19 cellular contexts compared by ENCODE assay signal in genomic region chr1:150778409-150778808, GRCh38. TPM values are rescaled to one million over a fixed set of nuclear protein-coding genes. Genes with fewer than 3 reads are reported as not detected.
DNase-seq lines count a peak whose midpoint lies in the region; ATAC-seq, FAIRE-seq and TF ChIP-seq lines count a peak whose summit lies in the region.
"Had no signal": no experiment of that assay in that cellular context is flagged by ENCODE, and none has a peak within 500 bp of the region (broad histone marks: within the 10 kb centered on the region; RNA-seq: fewer than 3 reads in every experiment).

No MANE protein-coding gene starts in this region.

- no peaks in the 10 kb centered on the region for H3K9me3 ChIP-seq in IMR-90 (ENCODE audit: control insufficient read depth, insufficient read depth, low read length)
- 0 out of 2 replicates have a peak, but pooled peaks cover 5% of the 10 kb centered on the region for H3K9me3 ChIP-seq in OCI-LY3 (ENCODE audit: insufficient read depth, low read length)
- no peaks in the 10 kb centered on the region for H3K9me3 ChIP-seq in keratinocyte (ENCODE audit: control insufficient read depth, low read depth, low read length)
- H3K9me3 ChIP-seq in tibial nerve = no peaks in the 10 kb centered on the region
- H3K9me3 ChIP-seq in CD4-positive, alpha-beta memory T cell (ENCODE audit: control insufficient read depth in 1 of 2, low read length in 2 of 2) = no peaks in the 10 kb centered on the region

- H2AFZ ChIP-seq in IMR-90 (replicated peaks; ENCODE audit: low read length, poor library complexity) = no peak overlapping the region
- no peak overlapping the region for H2AFZ ChIP-seq in OCI-LY3 (ENCODE audit: low read depth, low read length)
- no peak overlapping the region for H2AFZ ChIP-seq in keratinocyte (ENCODE audit: control insufficient read depth, low read length)

- H2AK5ac ChIP-seq in IMR-90 (ENCODE audit: low read depth, low read length) = no peak overlapping the region

- H3K4me2 ChIP-seq in IMR-90 (ENCODE audit: low read depth, low read length) = no peak overlapping the region
- peak overlapping the region; percentile 13; the same call in 1 of the 2 replicates for H3K4me2 ChIP-seq in OCI-LY3 (ENCODE audit: low read length)
- peak overlapping the region; percentile 27 for H3K4me2 ChIP-seq in keratinocyte (ENCODE audit: control insufficient read depth, extremely low read depth, insufficient read depth, low read depth, low read length)

- no peaks in the 10 kb centered on the region for H3K36me3 ChIP-seq in IMR-90 (ENCODE audit: control insufficient read depth, insufficient read depth, low read length)
- H3K36me3 ChIP-seq in OCI-LY3 (replicated peaks; ENCODE audit: low read depth, low read length) = peaks cover 4% of the 10 kb centered on the region
- no peaks in the 10 kb centered on the region for H3K36me3 ChIP-seq in keratinocyte (ENCODE audit: control insufficient read depth in 2 of 2, extremely low read depth in 1 of 2, insufficient read depth in 2 of 2, low read length in 2 of 2)
- no peaks in the 10 kb centered on the region for H3K36me3 ChIP-seq in tibial nerve
- no peaks in the 10 kb centered on the region for H3K36me3 ChIP-seq in CD4-positive, alpha-beta memory T cell (ENCODE audit: insufficient read depth, low read length)

- H3K36me3 Mint-ChIP-seq in Calu3 (ENCODE audit: insufficient read depth, unreplicated experiment) = no peaks in the 10 kb centered on the region
- no peaks in the 10 kb centered on the region for H3K36me3 Mint-ChIP-seq in CD4-positive, alpha-beta memory T cell
- H3K36me3 Mint-ChIP-seq: T-cell had no signal

- no peaks in the 10 kb centered on the region for H3K79me2 ChIP-seq in OCI-LY3 (ENCODE audit: low read length)
- H3K79me2 ChIP-seq in keratinocyte (ENCODE audit: control insufficient read depth, insufficient read depth, low read length) = no peaks in the 10 kb centered on the region

- H3K18ac ChIP-seq in IMR-90 (ENCODE audit: low read depth, low read length) = no peak overlapping the region

- H4K8ac ChIP-seq in IMR-90 (ENCODE audit: low read depth in 2 of 2, low read length in 2 of 2) = no peak overlapping the region

- no peak for TF ChIP-seq RAD21 in IMR-90 (IDR thresholded peaks at IDR 0.05; ENCODE audit: low read length)

- POLR2A ChIA-PET in IMR-90 (lab: Charles Lee; ENCODE audit: unreplicated experiment) = no interaction called here
- POLR2A ChIA-PET in CD4-positive, alpha-beta memory T cell (lab: Charles Lee; ENCODE audit: partially characterized antibody) = no interaction called here

- H3K9me1 ChIP-seq in IMR-90 (ENCODE audit: insufficient read depth, low read length) (no peaks in the 10 kb centered on the region), keratinocyte (ENCODE audit: control insufficient read depth, extremely low read depth, insufficient read depth, low read length) (no peaks in the 10 kb centered on the region)

- WGBS in IMR-90 (ENCODE audit: extremely low coverage in 2 of 2, insufficient read length in 1 of 2), 2 experiments = no CpG with 5 or more reads among the region's 1 CpG
- WGBS in lower leg skin, 2 donors = 63% methylated on average over 1 of the region's 1 CpG
- WGBS in tibial nerve, 2 donors = 87 to 95% methylated on average over 1 of the region's 1 CpG

- no peak for TF ChIP-seq EP300 in tibial nerve (IDR thresholded peaks at IDR 0.05)

- no TSS peak for BruUV-seq in IMR-90 (replicated peaks; lab: Mats Ljungman, UMichigan)
- no TSS peak for BruUV-seq in Calu3 (replicated peaks; lab: Mats Ljungman, UMichigan)

- H3K27ac ChIP-seq in IMR-90 (ENCODE audit: insufficient read depth, low read length) = no peak overlapping the region
- no peak overlapping the region for H3K27ac ChIP-seq in OCI-LY3 (ENCODE audit: low read length)
- no peak overlapping the region for H3K27ac ChIP-seq in keratinocyte (ENCODE audit: control insufficient read depth, insufficient read depth, low read length)
- no peak overlapping the region for H3K27ac ChIP-seq in tibial nerve
- H3K27ac ChIP-seq in CD4-positive, alpha-beta memory T cell (ENCODE audit: low read depth, low read length) = no peak overlapping the region
- H3K27ac ChIP-seq: SK-N-MC had no signal

- H3K56ac ChIP-seq in IMR-90 (ENCODE audit: extremely low read depth, insufficient read depth, low read length) = no peak overlapping the region

- H3K9me3 Mint-ChIP-seq in Calu3 (ENCODE audit: low read depth, unreplicated experiment) = no peaks in the 10 kb centered on the region
- no peaks in the 10 kb centered on the region for H3K9me3 Mint-ChIP-seq in CD4-positive, alpha-beta memory T cell
- H3K9me3 Mint-ChIP-seq: T-cell had no signal

- H4K20me1 ChIP-seq in IMR-90 (ENCODE audit: insufficient read depth, low read length) (no peaks in the 10 kb centered on the region), OCI-LY3 (ENCODE audit: insufficient read depth, low read length) (no peaks in the 10 kb centered on the region), keratinocyte (ENCODE audit: control insufficient read depth, extremely low read depth, insufficient read depth, low read length) (no peaks in the 10 kb centered on the region)

- no peak overlapping the region for H2BK120ac ChIP-seq in IMR-90 (ENCODE audit: low read depth, low read length)

- no peak overlapping the region for H2BK15ac ChIP-seq in IMR-90 (ENCODE audit: low read depth, low read length)

- H3K14ac ChIP-seq in IMR-90 (replicated peaks; ENCODE audit: low read depth, low read length) = no peak overlapping the region

- CTCF ChIA-PET in IMR-90 (lab: Yijun Ruan, JAX) = no interaction called here
- CTCF ChIA-PET in Calu3 (lab: Charles Lee) = interaction anchor here (0.7 kb wide), 1 partner anchor 8 kb away, joined by 3 read pairs; no protein-coding TSS in a partner anchor
- CTCF ChIA-PET in CD4-positive, alpha-beta memory T cell (lab: Charles Lee; ENCODE audit: partially characterized antibody) = no interaction called here

- no peak overlapping the region for H4K91ac ChIP-seq in IMR-90 (ENCODE audit: insufficient read depth, low read depth, low read length)

- H3K23ac ChIP-seq in IMR-90 (ENCODE audit: low read depth, low read length) = no peak overlapping the region

- no peaks in the 10 kb centered on the region for H3K4me1 Mint-ChIP-seq in Calu3 (ENCODE audit: low read depth, unreplicated experiment)
- peaks cover 1 to 11% (median 8%) of the 10 kb centered on the region in 4 donors for H3K4me1 Mint-ChIP-seq in CD4-positive, alpha-beta memory T cell

- H3K27me3 ChIP-seq in IMR-90 (ENCODE audit: control insufficient read depth, insufficient read depth, low read length) (no peaks in the 10 kb centered on the region), OCI-LY3 (ENCODE audit: low read depth, low read length) (no peaks in the 10 kb centered on the region), keratinocyte (ENCODE audit: control insufficient read depth, extremely low read depth, insufficient read depth, low read length) (no peaks in the 10 kb centered on the region), tibial nerve (no peaks in the 10 kb centered on the region)
- no peaks in the 10 kb centered on the region for H3K27me3 ChIP-seq in CD4-positive, alpha-beta memory T cell (ENCODE audit: insufficient read depth, low read length)

- no peak overlapping the region for H2BK5ac ChIP-seq in IMR-90 (ENCODE audit: low read depth, low read length, poor library complexity, severe bottlenecking)

- no peak for FAIRE-seq in keratinocyte (lab: Jason Lieb, UNC)
- FAIRE-seq: G401.6, RCC 7860 had no signal

- ATAC-seq in IMR-90 (ENCODE audit: low read depth) = no peak
- ATAC-seq: T-cell had no signal

- H3K4me3 ChIP-seq in IMR-90 (ENCODE audit: insufficient read depth, low read depth, low read length) (no peak overlapping the region), OCI-LY3 (ENCODE audit: low read length) (no peak overlapping the region), keratinocyte (ENCODE audit: control insufficient read depth in 2 of 3, extremely low read depth in 1 of 3, insufficient read depth in 2 of 3, low read depth in 1 of 3, low read length in 3 of 3) (no peak overlapping the region), lower leg skin (ENCODE audit: low read depth, poor library complexity, severe bottlenecking) (no peak overlapping the region), tibial nerve (no peak overlapping the region)
- H3K4me3 ChIP-seq in CD4-positive, alpha-beta memory T cell (ENCODE audit: low read length in 2 of 2) = no peak overlapping the region
- H3K4me3 ChIP-seq: SK-N-MC had no signal

- in situ Hi-C loops in IMR-90 (cut with MboI; ENCODE audit: low sequenced_read_pairs) = no loop called here

- H3K79me1 ChIP-seq in IMR-90 (ENCODE audit: low read depth in 1 of 2, low read length in 2 of 2) = no peaks in the 10 kb centered on the region

- no peaks in the 10 kb centered on the region for H3K27me3 Mint-ChIP-seq in Calu3 (ENCODE audit: unreplicated experiment)
- no peaks in the 10 kb centered on the region for H3K27me3 Mint-ChIP-seq in CD4-positive, alpha-beta memory T cell
- H3K27me3 Mint-ChIP-seq: T-cell had no signal

- intact Hi-C loops in IMR-90 (cut with micrococcal nuclease) = no loop called here
- intact Hi-C loops in Calu3 (cut with micrococcal nuclease; ENCODE audit: unreplicated experiment) = no loop called here
- intact Hi-C loops in lower leg skin (cut with DNase I; ENCODE audit: low total_unique reads) = no loop called here
- intact Hi-C loops in CD4-positive, alpha-beta memory T cell (cut with micrococcal nuclease) = no loop called here

- TF ChIP-seq POLR2A in IMR-90 (IDR thresholded peaks at IDR 0.05; ENCODE audit: low read depth, low read length) (no peak), lower leg skin (IDR thresholded peaks at IDR 0.05) (no peak), tibial nerve (IDR thresholded peaks at IDR 0.05) (no peak)

- dilution Hi-C loops in IMR-90 (cut with HindIII; ENCODE audit: low sequenced_read_pairs, unreplicated experiment) (no loop called here), keratinocyte (cut with MboI; ENCODE audit: extremely low pct_ligation_motif_present, low sequenced_read_pairs) (no loop called here)

- no peak overlapping the region for H2BK20ac ChIP-seq in IMR-90 (ENCODE audit: low read depth, low read length)

- H3K4me1 ChIP-seq in IMR-90 (ENCODE audit: control insufficient read depth, insufficient read depth, low read length) = peaks cover 2% of the 10 kb centered on the region; the same call in 1 of the 2 replicates
- H3K4me1 ChIP-seq in OCI-LY3 (ENCODE audit: low read length) = peaks cover 16% of the 10 kb centered on the region
- peaks cover 5% of the 10 kb centered on the region for H3K4me1 ChIP-seq in keratinocyte (ENCODE audit: control insufficient read depth, extremely low read depth, insufficient read depth, low read length)
- H3K4me1 ChIP-seq in tibial nerve = no peaks in the 10 kb centered on the region
- H3K4me1 ChIP-seq in CD4-positive, alpha-beta memory T cell (ENCODE audit: insufficient read depth, low read length) = peaks cover 6% of the 10 kb centered on the region

- DNase-seq in DMS153 (lab: John Stamatoyannopoulos, UW) (peak; percentile 65), IMR-90 (peak; percentile 13), keratinocyte (ENCODE audit: low read depth, low spot score) (no peak), Calu3 (no peak), lower leg skin (ENCODE audit: low spot score in 2 of 2) (no peak), tibial nerve (ENCODE audit: low spot score in 2 of 2) (no peak)
- no peak for DNase-seq in CD4-positive, alpha-beta memory T cell
- DNase-seq: AML-193, DMS79 treated with DMSO at 0.1 percent for 48 hours, H7, Kasumi-1, NCI-H187, NCI-H524, Right ventricle myocardium superior, T-cell had no signal

- no peak overlapping the region for H2AK9ac ChIP-seq in IMR-90 (replicated peaks; ENCODE audit: low read depth, low read length, poor library complexity)

- H3K4me3 Mint-ChIP-seq in Calu3 (ENCODE audit: low read depth, unreplicated experiment) = no peak overlapping the region
- no peak overlapping the region for H3K4me3 Mint-ChIP-seq in CD4-positive, alpha-beta memory T cell
- H3K4me3 Mint-ChIP-seq: T-cell had no signal

- H3K9ac ChIP-seq in IMR-90 (ENCODE audit: low read depth, low read length) (no peak overlapping the region), OCI-LY3 (ENCODE audit: low read length) (no peak overlapping the region), keratinocyte (ENCODE audit: control insufficient read depth, extremely low read depth, insufficient read depth, low read length) (no peak overlapping the region)

- no peak overlapping the region for H3K4ac ChIP-seq in IMR-90 (ENCODE audit: low read depth, low read length)

- H3K27ac Mint-ChIP-seq in Calu3 (ENCODE audit: unreplicated experiment) = no peak overlapping the region
- H3K27ac Mint-ChIP-seq in CD4-positive, alpha-beta memory T cell = peak overlapping the region in 1 of 7 donors; percentile 18
- H3K27ac Mint-ChIP-seq: T-cell had no signal

- TF ChIP-seq CTCF in IMR-90 (conservative IDR thresholded peaks at IDR 0.05; ENCODE audit: low read depth, low read length) = no peak
- TF ChIP-seq CTCF in OCI-LY3 (IDR thresholded peaks at IDR 0.05; ENCODE audit: low read depth, low read length) = no peak
- TF ChIP-seq CTCF in keratinocyte (optimal IDR thresholded peaks at IDR 0.05 in 1 of 3, IDR thresholded peaks at IDR 0.05 in 1 of 3, conservative IDR thresholded peaks at IDR 0.05 in 1 of 3; ENCODE audit: extremely low read depth in 1 of 3, insufficient read depth in 2 of 3, low read length in 3 of 3) = no peak
- no peak for TF ChIP-seq CTCF in Calu3 (IDR thresholded peaks at IDR 0.05; ENCODE audit: unreplicated experiment)
- TF ChIP-seq CTCF in lower leg skin (IDR thresholded peaks at IDR 0.05) = no peak
- no peak for TF ChIP-seq CTCF in tibial nerve (IDR thresholded peaks at IDR 0.05)

- no peak overlapping the region for H4K5ac ChIP-seq in IMR-90 (ENCODE audit: low read depth, low read length)

RNA-seq across cellular contexts. Expression of gene CTSS, which starts 12.8 kb away (rescaled TPM):
- total RNA-seq in IMR-90 (2012; rRNA removed) (0.18 and 0.56 TPM in 2 replicates), Calu3 (2022) (144 and 226 TPM in 2 replicates), lower leg skin (10 to 100 TPM; 11.4 to 33.4 (median 19.9) TPM), tibial nerve (10 to 100 TPM; 29.7 to 57.7 (median 41.3) TPM)
- polyA plus RNA-seq in IMR-90 (2012; rRNA removed) (0.47 and 0.48 TPM in 2 replicates), keratinocyte (1.4 to 1.8 TPM (median 1.7 TPM) in 3 replicates)
- polyA plus RNA-seq in IMR-90 (2012; cell fraction: cytosol; rRNA removed) = 0.11 and 0.39 TPM in 2 replicates
- 0.97 TPM in 1 of 2 replicates, not detected in the other for polyA plus RNA-seq in IMR-90 (2012; cell fraction: nucleus; rRNA removed; ENCODE audit: low replicate concordance)
- polyA plus RNA-seq in keratinocyte (2011; ENCODE audit: low read depth) = 0.57 TPM
- polyA plus RNA-seq in keratinocyte (2011; cell fraction: cytosol; rRNA removed) = 0.75 and 1.2 TPM in 2 replicates
- 1.8 and 3.2 TPM in 2 replicates for polyA plus RNA-seq in keratinocyte (2011; cell fraction: nucleus; rRNA removed)
- 0.08 and 2.4 TPM in 2 replicates for polyA plus RNA-seq in keratinocyte (2012; ENCODE audit: low replicate concordance)
- polyA minus RNA-seq in keratinocyte = 0.30 to 0.51 TPM (median 0.30 TPM) in 3 replicates
- polyA minus RNA-seq in keratinocyte (2011; cell fraction: cytosol; rRNA and poly(A)+ RNA removed) = not detected
- 0.84 and 3.9 TPM in 2 replicates for polyA minus RNA-seq in keratinocyte (2011; cell fraction: nucleus; rRNA and poly(A)+ RNA removed)
- 100 to 1,000 TPM; 119 TPM for total RNA-seq in CD4-positive, alpha-beta memory T cell
- polyA plus RNA-seq in CD4-positive, alpha-beta memory T cell = 100 to 1,000 TPM; 146 to 172 TPM
- total RNA-seq: H7 had no signal

RNA-seq across cellular contexts. Expression of gene CTSK, which starts 29.7 kb away (rescaled TPM):
- total RNA-seq in IMR-90 (2012; rRNA removed) = 4.7 and 7.7 TPM in 2 replicates
- 13.2 and 15.1 TPM in 2 replicates for polyA plus RNA-seq in IMR-90 (2012; rRNA removed)
- polyA plus RNA-seq in IMR-90 (2012; cell fraction: cytosol; rRNA removed) = 6.9 and 13.0 TPM in 2 replicates
- polyA plus RNA-seq in IMR-90 (2012; cell fraction: nucleus; rRNA removed; ENCODE audit: low replicate concordance) = 8.0 and 48.9 TPM in 2 replicates
- 20.0 to 71.7 TPM (median 40.5 TPM) in 3 replicates for polyA plus RNA-seq in keratinocyte
- 53.7 TPM for polyA plus RNA-seq in keratinocyte (2011; ENCODE audit: low read depth)
- polyA plus RNA-seq in keratinocyte (2011; cell fraction: cytosol; rRNA removed) = 18.6 and 19.4 TPM in 2 replicates
- polyA plus RNA-seq in keratinocyte (2011; cell fraction: nucleus; rRNA removed) = 51.5 and 71.7 TPM in 2 replicates
- polyA plus RNA-seq in keratinocyte (2012; ENCODE audit: low replicate concordance) = 11.5 and 14.0 TPM in 2 replicates
- polyA minus RNA-seq in keratinocyte = 10.4 to 34.2 TPM (median 19.0 TPM) in 3 replicates
- polyA minus RNA-seq in keratinocyte (2011; cell fraction: cytosol; rRNA and poly(A)+ RNA removed) = 11.5 TPM
- 8.0 and 21.4 TPM in 2 replicates for polyA minus RNA-seq in keratinocyte (2011; cell fraction: nucleus; rRNA and poly(A)+ RNA removed)
- total RNA-seq in Calu3 (2022) = 5.5 and 5.9 TPM in 2 replicates
- total RNA-seq in lower leg skin = 100 to 1,000 TPM in 2 of 4 donors, 10 to 100 TPM in 2; 73.3 to 205 (median 90.2) TPM
- 10 to 100 TPM; 42.0 to 87.9 (median 45.5) TPM for total RNA-seq in tibial nerve
- total RNA-seq in CD4-positive, alpha-beta memory T cell = 1 to 10 TPM; 5.9 to 6.6 TPM
- under 1 TPM in 1 of 2 donors, not detected in 1; 0.56 TPM for polyA plus RNA-seq in CD4-positive, alpha-beta memory T cell

RNA-seq across cellular contexts. Expression of gene HORMAD1, which starts 57.7 kb away (rescaled TPM):
- not detected in 2 replicates for total RNA-seq in IMR-90 (2012; rRNA removed)
- not detected in 2 replicates for polyA plus RNA-seq in IMR-90 (2012; rRNA removed)
- polyA plus RNA-seq in IMR-90 (2012; cell fraction: cytosol; rRNA removed) = not detected in 2 replicates
- polyA plus RNA-seq in IMR-90 (2012; cell fraction: nucleus; rRNA removed; ENCODE audit: low replicate concordance) = not detected in 2 replicates
- 1.4 to 3.3 TPM (median 2.4 TPM) in 3 replicates for polyA plus RNA-seq in keratinocyte
- 3.5 TPM for polyA plus RNA-seq in keratinocyte (2011; ENCODE audit: low read depth)
- 1.5 and 2.1 TPM in 2 replicates for polyA plus RNA-seq in keratinocyte (2011; cell fraction: cytosol; rRNA removed)
- polyA plus RNA-seq in keratinocyte (2011; cell fraction: nucleus; rRNA removed) = 7.4 and 8.3 TPM in 2 replicates
- polyA plus RNA-seq in keratinocyte (2012; ENCODE audit: low replicate concordance) = 1.4 and 1.7 TPM in 2 replicates
- 0.49 to 2.3 TPM (median 0.76 TPM) in 3 replicates for polyA minus RNA-seq in keratinocyte
- polyA minus RNA-seq in keratinocyte (2011; cell fraction: cytosol; rRNA and poly(A)+ RNA removed) = 2.1 TPM
- polyA minus RNA-seq in keratinocyte (2011; cell fraction: nucleus; rRNA and poly(A)+ RNA removed) = 1.9 and 4.1 TPM in 2 replicates
- not detected in 2 replicates for total RNA-seq in Calu3 (2022)
- 1 to 10 TPM; 1.5 to 7.7 (median 3.2) TPM for total RNA-seq in lower leg skin
- total RNA-seq in tibial nerve = 1 to 10 TPM in 3 of 4 donors, under 1 TPM in 1; 0.39 to 8.7 (median 2.5) TPM
- total RNA-seq in CD4-positive, alpha-beta memory T cell = under 1 TPM in 1 of 2 experiments, not detected in 1; 0.64 TPM
- not detected for polyA plus RNA-seq in CD4-positive, alpha-beta memory T cell
- total RNA-seq: H7, Right ventricle myocardium superior had no signal

Comparison
In these comparisons a context has a peak if more than half of its experiments do, and no peak if none do; other contexts are left out.
1. DNase-seq: peak in DMS153 (single experiment) and IMR-90 (single experiment); none in keratinocyte (single experiment), Calu3 (single experiment), lower leg skin (0 of 2), tibial nerve (0 of 2) and CD4-positive, alpha-beta memory T cell (0 of 5).